Comparison of ENCODE assay signal across 19 cellular contexts in genomic region chr6:47234258-47234933, GRCh38.
"Had no signal": no experiment of that assay in that cellular context is flagged by ENCODE, and none has a peak within 500 bp of the region (broad histone marks: within the 10 kb centered on the region; RNA-seq: fewer than 3 reads in every experiment).

No MANE protein-coding gene starts in this region.

- H3K4me1 Mint-ChIP-seq: activated CD4-positive, alpha-beta memory T cell treated with anti-CD3 and anti-CD28 coated beads, Interleukin-2, amount 10 ng/mL, durations not matched to agents 7 days and 5 days; activated CD8-positive, alpha-beta memory T cell treated with anti-CD3 and anti-CD28 coated beads, Interleukin-2, amount 10 ng/mL, durations not matched to agents 7 days and 5 days; neural progenitor cell had no signal

- H3K27me3 Mint-ChIP-seq: activated CD4-positive, alpha-beta memory T cell treated with anti-CD3 and anti-CD28 coated beads, Interleukin-2, amount 10 ng/mL, durations not matched to agents 7 days and 5 days; activated CD8-positive, alpha-beta memory T cell treated with anti-CD3 and anti-CD28 coated beads, Interleukin-2, amount 10 ng/mL, durations not matched to agents 7 days and 5 days; activated naive CD8-positive, alpha-beta T cell; naive B cell had no signal

- H3K36me3 Mint-ChIP-seq: activated CD8-positive, alpha-beta memory T cell treated with anti-CD3 and anti-CD28 coated beads, Interleukin-2, amount 10 ng/mL, durations not matched to agents 7 days and 5 days; activated naive CD8-positive, alpha-beta T cell; naive B cell had no signal

- H3K27ac Mint-ChIP-seq: activated CD4-positive, alpha-beta memory T cell treated with anti-CD3 and anti-CD28 coated beads, Interleukin-2, amount 10 ng/mL, durations not matched to agents 7 days and 5 days; activated CD8-positive, alpha-beta memory T cell treated with anti-CD3 and anti-CD28 coated beads, Interleukin-2, amount 10 ng/mL, durations not matched to agents 7 days and 5 days; activated naive CD8-positive, alpha-beta T cell; neural progenitor cell had no signal

- H3K4me1 ChIP-seq: prostate gland had no signal

- H3K9ac ChIP-seq: neural progenitor cell had no signal

- H3K36me3 ChIP-seq: cardiac muscle cell, left ventricle myocardium inferior, neural progenitor cell, prostate gland, right atrium auricular region had no signal

- H3K4me2 ChIP-seq: neural progenitor cell had no signal

- H3K9me3 ChIP-seq: left ventricle myocardium inferior, prostate gland, right atrium auricular region had no signal

- H2AFZ ChIP-seq: neural progenitor cell had no signal

- ATAC-seq: activated CD8-positive, alpha-beta memory T cell treated with anti-CD3 and anti-CD28 coated beads, Interleukin-2, amount 10 ng/mL, durations not matched to agents 7 days and 5 days had no signal

- H3K27me3 ChIP-seq: cardiac muscle cell, dorsolateral prefrontal cortex, neural progenitor cell, right atrium auricular region had no signal

- H3K4me3 ChIP-seq: cardiac muscle cell, dorsolateral prefrontal cortex, left ventricle myocardium inferior, neural progenitor cell, prostate gland, right atrium auricular region had no signal

- H3K9me3 Mint-ChIP-seq: activated CD4-positive, alpha-beta memory T cell treated with anti-CD3 and anti-CD28 coated beads, Interleukin-2, amount 10 ng/mL, durations not matched to agents 7 days and 5 days; naive B cell; neural progenitor cell had no signal

- DNase-seq: activated CD4-positive, alpha-beta memory T cell treated with anti-CD3 and anti-CD28 coated beads, Interleukin-2, amount 10 ng/mL, durations not matched to agents 7 days and 5 days; activated CD4-positive, alpha-beta T cell treated with anti-CD3 and anti-CD28 coated beads for 48 hours; activated CD4-positive, CD25-positive, alpha-beta regulatory T cell; activated CD8-positive, alpha-beta memory T cell treated with anti-CD3 and anti-CD28 coated beads, Interleukin-2, amount 10 ng/mL, durations not matched to agents 7 days and 5 days; dorsolateral prefrontal cortex; erythroblast; foreskin melanocyte; glutamatergic neuron; left ventricle myocardium inferior; mammary epithelial cell; naive B cell; stimulated activated CD4-positive, alpha-beta T cell treated with anti-CD3 and anti-CD28 coated beads, Interleukin-2, amount 100 ng/mL, for 24 hours; stimulated activated naive CD4-positive, alpha-beta T cell treated with Interleukin-2 at 50 U/mL for 16 hours; T-helper 9 cell had no signal

- H3K27ac ChIP-seq: cardiac muscle cell, left ventricle myocardium inferior, neural progenitor cell, prostate gland, right atrium auricular region had no signal

- H3K4me3 Mint-ChIP-seq: activated CD4-positive, alpha-beta memory T cell treated with anti-CD3 and anti-CD28 coated beads, Interleukin-2, amount 10 ng/mL, durations not matched to agents 7 days and 5 days; activated CD8-positive, alpha-beta memory T cell treated with anti-CD3 and anti-CD28 coated beads, Interleukin-2, amount 10 ng/mL, durations not matched to agents 7 days and 5 days; activated naive CD8-positive, alpha-beta T cell; naive B cell; neural progenitor cell had no signal
